ENCODE assay signal across 10 cellular contexts in genomic region chr17:81681672-81682071, GRCh38. TPM values are rescaled to one million over a fixed set of nuclear protein-coding genes. Genes with fewer than 3 reads are reported as not detected.
A peak's percentile ranks its signal among the peaks of the same experiment; 100 is the strongest.
DNase-seq lines count a peak whose midpoint lies in the region; ATAC-seq and TF ChIP-seq lines count a peak whose summit lies in the region.
"Had no signal": no experiment of that assay in that cellular context is flagged by ENCODE, and none has a peak within 500 bp of the region (broad histone marks: within the 10 kb centered on the region; RNA-seq: fewer than 3 reads in every experiment).

No MANE protein-coding gene starts in this region.

- H3K4me1 Mint-ChIP-seq in immature natural killer cell: peaks cover 33 to 37% of the 10 kb centered on the region in 2 donors

- H3K27me3 ChIP-seq in H7 (ENCODE audit: control insufficient read depth, insufficient read depth, low read length) (no peaks in the 10 kb centered on the region), SJCRH30 (no peaks in the 10 kb centered on the region)
- H3K27me3 ChIP-seq: cardiac muscle cell had no signal

- H3K27ac Mint-ChIP-seq in immature natural killer cell: peak overlapping the region in 1 of 6 donors; percentile 29

- CTCF ChIA-PET in AG04449 (lab: Yijun Ruan, JAX): interaction anchor here (2.6 kb wide), 1 partner anchor 9 kb away, joined by 7 read pairs; no protein-coding TSS in a partner anchor

- peaks cover 28% of the 10 kb centered on the region for H3K4me1 ChIP-seq in SJCRH30

- DNase-seq in AG04449 (ENCODE audit: low read depth, low spot score): no peak
- DNase-seq in H7: peak; percentile 41
- peak; percentile 89 to 91 for DNase-seq in SJCRH30
- no peak for DNase-seq in immature natural killer cell
- no peak for DNase-seq in activated gamma-delta T cell treated with Interleukin-2 at 50 U/mL for 16 hours
- no peak for DNase-seq in NCI-H1930 (lab: John Stamatoyannopoulos, UW)
- DNase-seq: MM.1S had no signal

- peaks cover 3 to 9% (median 5%) of the 10 kb centered on the region in 3 donors for H3K27me3 Mint-ChIP-seq in immature natural killer cell (ENCODE audit: low read depth in 3 of 3)

- H3K36me3 ChIP-seq in H7 (replicated peaks; ENCODE audit: control insufficient read depth, insufficient read depth, low read length): peaks cover 8% of the 10 kb centered on the region
- peaks cover 12% of the 10 kb centered on the region for H3K36me3 ChIP-seq in SJCRH30

- POLR2A ChIA-PET in AG04449 (lab: Yijun Ruan, JAX): no interaction called here

- H3K4me3 ChIP-seq in AG04449 (ENCODE audit: low read depth, low read length) (peak overlapping the region; percentile 12), H7 (ENCODE audit: insufficient read depth, low read depth, low read length) (no peak overlapping the region), SJCRH30 (peak overlapping the region; percentile 84)
- H3K4me3 ChIP-seq: cardiac muscle cell had no signal

- no peak for TF ChIP-seq CTCF in AG04449 (IDR thresholded peaks at IDR 0.05; ENCODE audit: insufficient read depth, low read length, missing control alignments)

- H3K9me3 Mint-ChIP-seq in immature natural killer cell: no peaks in the 10 kb centered on the region

- H3K36me3 Mint-ChIP-seq in immature natural killer cell: peaks cover 0 to 3% (median 3%) of the 10 kb centered on the region in 3 donors

- H3K27ac ChIP-seq in SJCRH30: peak overlapping the region; percentile 2; the same call in 1 of the 2 replicates
- H3K27ac ChIP-seq: cardiac muscle cell had no signal

- H3K4me3 Mint-ChIP-seq in immature natural killer cell: peak overlapping the region in 3 of 5 donors; percentile 2 to 40 (median 21)

- no peaks in the 10 kb centered on the region for H3K9me3 ChIP-seq in SJCRH30 (replicated peaks)

- ATAC-seq in GM18517 (IDR thresholded peaks at IDR 0.05; ENCODE audit: unreplicated experiment): no peak
- no peak for ATAC-seq in GM21576 (IDR thresholded peaks at IDR 0.05; ENCODE audit: unreplicated experiment)

RNA-seq across cellular contexts. Expression of gene ARL16, which starts 1.9 kb away (rescaled TPM):
- total RNA-seq in H7 (2014; rRNA removed; shearing (Covaris generic)): 47.4 and 74.6 TPM in 2 replicates
- total RNA-seq in SJCRH30 (2014; rRNA removed; shearing (Covaris generic)): 83.7 and 89.9 TPM in 2 replicates
- 10 to 100 TPM; 31.1 to 75.2 (median 61.8) TPM for polyA plus RNA-seq in immature natural killer cell

RNA-seq across cellular contexts. Expression of gene HGS, which starts 2.1 kb away (rescaled TPM):
- 119 and 133 TPM in 2 replicates for total RNA-seq in H7 (2014; rRNA removed; shearing (Covaris generic))
- total RNA-seq in SJCRH30 (2014; rRNA removed; shearing (Covaris generic)): 88.6 and 103 TPM in 2 replicates
- polyA plus RNA-seq in immature natural killer cell: 10 to 100 TPM; 12.4 to 40.4 (median 17.3) TPM

RNA-seq across cellular contexts. Expression of gene CCDC137, which starts 15.1 kb away (rescaled TPM):
- total RNA-seq in H7 (2014; rRNA removed; shearing (Covaris generic)): 40.7 and 49.7 TPM in 2 replicates
- total RNA-seq in SJCRH30 (2014; rRNA removed; shearing (Covaris generic)): 50.3 and 52.8 TPM in 2 replicates
- polyA plus RNA-seq in immature natural killer cell: 10 to 100 TPM in 1 of 3 donors, 1 to 10 TPM in 2; 1.8 to 21.7 (median 6.1) TPM

RNA-seq across cellular contexts. Expression of gene OXLD1, which starts 15.3 kb away (rescaled TPM):
- total RNA-seq in H7 (2014; rRNA removed; shearing (Covaris generic)): 100 and 115 TPM in 2 replicates
- 26.7 and 28.4 TPM in 2 replicates for total RNA-seq in SJCRH30 (2014; rRNA removed; shearing (Covaris generic))
- 10 to 100 TPM; 66.4 to 97.9 (median 93.9) TPM for polyA plus RNA-seq in immature natural killer cell

RNA-seq across cellular contexts. Expression of gene MRPL12, which starts 21.5 kb away (rescaled TPM):
- 32.3 and 35.9 TPM in 2 replicates for total RNA-seq in H7 (2014; rRNA removed; shearing (Covaris generic))
- 93.7 and 128 TPM in 2 replicates for total RNA-seq in SJCRH30 (2014; rRNA removed; shearing (Covaris generic))
- polyA plus RNA-seq in immature natural killer cell: 10 to 100 TPM; 43.1 to 79.4 (median 58.7) TPM

Comparison
In these comparisons a context has a peak if more than half of its experiments do, and no peak if none do; other contexts are left out.
1. DNase-seq: peak in H7 (single experiment) and SJCRH30 (2 of 2); none in AG04449 (single experiment), immature natural killer cell (0 of 3), activated gamma-delta T cell treated with Interleukin-2 at 50 U/mL for 16 hours (single experiment) and NCI-H1930 (0 of 2).